8 cellular contexts compared by ENCODE assay signal in genomic region chr7:98294798-98295382, GRCh38. TPM values are rescaled to one million over a fixed set of nuclear protein-coding genes. Genes with fewer than 3 reads are reported as not detected.
DNase-seq lines count a peak whose midpoint lies in the region; ATAC-seq lines count a peak whose summit lies in the region.

No MANE protein-coding gene starts in this region.

- peaks cover 43% of the 10 kb centered on the region for H3K36me3 ChIP-seq in adipocyte (ENCODE audit: control insufficient read depth, insufficient read depth, low read length, severe bottlenecking)

- no peak overlapping the region for H3K4me3 ChIP-seq in adipocyte (ENCODE audit: low read length)

- ATAC-seq in Right ventricle myocardium inferior (peak; percentile 54), HG02981 (IDR thresholded peaks at IDR 0.05; ENCODE audit: unreplicated experiment) (peak; percentile 72), HG02840 (IDR thresholded peaks at IDR 0.05; ENCODE audit: low FRiP score, unreplicated experiment) (no peak)
- ATAC-seq in stimulated activated naive CD8-positive, alpha-beta T cell treated with anti-CD3 and anti-CD28 coated beads, Interleukin-15, Interleukin-2, amounts not matched to agents 100 U/mL and 50 U/mL, for 24 hours = peak; percentile 64

- peaks cover 5% of the 10 kb centered on the region for H3K4me1 ChIP-seq in adipocyte (ENCODE audit: control insufficient read depth, insufficient read depth, low read length)

- H3K9ac ChIP-seq in adipocyte (ENCODE audit: low read length) = peak overlapping the region; percentile 44

- no peaks in the 10 kb centered on the region for H3K9me3 ChIP-seq in adipocyte (ENCODE audit: control insufficient read depth, low read length)

- intact Hi-C loops in Right ventricle myocardium inferior (cut with DNase I) (loop anchor here (1.0 kb wide), 1 partner anchor 106 kb away; the partner anchor contains the start of gene BAIAP2L1), cardiac septum (cut with DNase I) (loop anchor here (5.0 kb wide), 1 partner anchor 107 kb away; the partner anchor contains the start of gene BAIAP2L1)

- no peaks in the 10 kb centered on the region for H3K27me3 ChIP-seq in adipocyte (replicated peaks; ENCODE audit: control insufficient read depth, insufficient read depth, low read length)

- no peak for DNase-seq in Right ventricle myocardium inferior (ENCODE audit: missing footprints)
- DNase-seq in cardiac septum (ENCODE audit: low spot score) = no peak
- peak; percentile 78 for DNase-seq in NCI-H345 treated with DMSO at 0.1 percent for 48 hours (lab: John Stamatoyannopoulos, UW; ENCODE audit: unreplicated experiment)
- DNase-seq in adipocyte (ENCODE audit: low read depth) = peak; percentile 65
- DNase-seq in iPS-NIHi11 (ENCODE audit: low spot score) = peak; percentile 87
- peak; percentile 39 for DNase-seq in stimulated activated naive CD8-positive, alpha-beta T cell treated with anti-CD3 and anti-CD28 coated beads, Interleukin-15, Interleukin-2, amounts not matched to agents 100 U/mL and 50 U/mL, for 24 hours

RNA-seq across cellular contexts. Expression of gene BRI3, which starts 13.4 kb away (rescaled TPM):
- total RNA-seq in Right ventricle myocardium inferior = 240 TPM
- total RNA-seq in cardiac septum = 162 TPM

RNA-seq across cellular contexts. Expression of gene TECPR1, which starts 42.9 kb away (rescaled TPM):
- 20.9 TPM for total RNA-seq in Right ventricle myocardium inferior
- total RNA-seq in cardiac septum = 16.6 TPM

Comparison
In these comparisons a context has a peak if more than half of its experiments do, and no peak if none do; other contexts are left out.
1. DNase-seq: peak in NCI-H345 treated with DMSO at 0.1 percent for 48 hours (single experiment), adipocyte (single experiment), iPS-NIHi11 (single experiment) and stimulated activated naive CD8-positive, alpha-beta T cell treated with anti-CD3 and anti-CD28 coated beads, Interleukin-15, Interleukin-2, amounts not matched to agents 100 U/mL and 50 U/mL, for 24 hours (single experiment); none in Right ventricle myocardium inferior (single experiment) and cardiac septum (single experiment).